Comparison of ENCODE assay signal across 16 cellular contexts in the genomic region with DNA sequence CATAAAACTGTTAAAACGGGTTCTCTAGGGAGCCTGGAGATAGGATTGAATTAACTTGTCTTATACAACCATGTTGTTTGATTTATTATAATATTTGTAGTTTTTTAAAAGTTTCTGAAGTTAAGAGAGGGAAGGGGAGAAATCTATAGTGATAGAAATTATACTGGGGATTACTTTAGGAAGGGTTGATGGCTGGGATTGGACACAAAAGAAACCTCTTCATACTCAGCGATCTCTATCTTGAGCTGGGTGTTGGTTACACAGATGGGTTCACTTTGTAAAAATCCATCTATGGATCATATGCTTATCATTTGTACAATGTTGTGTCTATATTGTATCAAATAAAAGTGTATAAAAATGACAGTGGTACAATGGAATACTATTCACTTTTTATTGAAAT. TPM values are rescaled to one million over a fixed set of nuclear protein-coding genes. Genes with fewer than 3 reads are reported as not detected.
DNase-seq lines count a peak whose midpoint lies in the region; ATAC-seq, FAIRE-seq and TF ChIP-seq lines count a peak whose summit lies in the region.
"Had no signal": no experiment of that assay in that cellular context is flagged by ENCODE, and none has a peak within 500 bp of the region (broad histone marks: within the 10 kb centered on the region; RNA-seq: fewer than 3 reads in every experiment).

No MANE protein-coding gene starts in this region.

- peaks cover 88% of the 10 kb centered on the region for H3K79me2 ChIP-seq in GM23248 (ENCODE audit: insufficient read depth)

- TF ChIP-seq EP300 in A549 (IDR thresholded peaks at IDR 0.05), result no peak

- H3K36me3 ChIP-seq in GM23248 (ENCODE audit: low read depth) (peaks cover 4% of the 10 kb centered on the region; the same call in 1 of the 2 replicates), gastrocnemius medialis (no peaks in the 10 kb centered on the region)

- no peaks in the 10 kb centered on the region for H3K9me3 Mint-ChIP-seq in central memory CD8-positive, alpha-beta T cell
- H3K9me3 Mint-ChIP-seq in T-helper 2 cell treated with Interferon-gamma antibody and Interleukin-4, amounts not matched to agents 5 μg/mL and 100 μg/mL, for 36 hours, result no peaks in the 10 kb centered on the region

- H3K4me2 ChIP-seq in A549 (peak overlapping the region; percentile 93), GM23248 (ENCODE audit: unreplicated experiment) (peak overlapping the region; percentile 38)

- ATAC-seq in A549 (no peak), gastrocnemius medialis (no peak), HG03520 (IDR thresholded peaks at IDR 0.05; ENCODE audit: unreplicated experiment) (no peak)
- ATAC-seq in central memory CD8-positive, alpha-beta T cell (replicated peaks; ENCODE audit: extremely low read depth, poor library complexity, severe bottlenecking), result no peak

- no peak for TF ChIP-seq RAD21 in A549 (conservative IDR thresholded peaks at IDR 0.05 in 1 of 2, IDR thresholded peaks at IDR 0.05 in 1 of 2)

- no peak for FAIRE-seq in A549 (lab: Jason Lieb, UNC)
- FAIRE-seq: H1 had no signal

- peaks cover 63% of the 10 kb centered on the region for H3K4me1 ChIP-seq in A549
- peaks cover 65% of the 10 kb centered on the region for H3K4me1 ChIP-seq in GM23248 (ENCODE audit: insufficient read depth)
- H3K4me1 ChIP-seq in gastrocnemius medialis, result peaks cover 75 to 83% of the 10 kb centered on the region in 2 donors

- no peak overlapping the region for H2AFZ ChIP-seq in GM23248

- 49% methylated on average over 2 of the region's 2 CpGs for WGBS in A549 (ENCODE audit: missing lambda C conversion rate)
- WGBS in GM23248 (ENCODE audit: low coverage in 1 of 2, low lambda C conversion rate in 2 of 2, missing lambda C conversion rate in 2 of 2), 2 experiments, result 74 to 87% methylated on average over 2 of the region's 2 CpGs

- peak overlapping the region; percentile 75 to 95; a peak in 5 of 6 replicates for H3K27ac ChIP-seq in A549
- H3K27ac ChIP-seq in GM23248, result no peak overlapping the region
- H3K27ac ChIP-seq in gastrocnemius medialis, result peak overlapping the region; percentile 90 to 97 (median 96)

- no peaks in the 10 kb centered on the region for H3K27me3 Mint-ChIP-seq in central memory CD8-positive, alpha-beta T cell
- peaks cover 23% of the 10 kb centered on the region for H3K27me3 Mint-ChIP-seq in T-helper 2 cell treated with Interferon-gamma antibody and Interleukin-4, amounts not matched to agents 5 μg/mL and 100 μg/mL, for 36 hours (ENCODE audit: low read depth)

- CTCF ChIA-PET in A549 (lab: Yijun Ruan, JAX), result interaction anchor here (0.9 to 1.2 kb wide), 2 partner anchors 28 to 282 kb away, joined by 3 to 6 read pairs; no protein-coding TSS in a partner anchor

- H3K27me3 ChIP-seq in GM23248 (replicated peaks; ENCODE audit: insufficient read depth), result no peaks in the 10 kb centered on the region
- no peaks in the 10 kb centered on the region for H3K27me3 ChIP-seq in gastrocnemius medialis

- DNase-seq in A549 (ENCODE audit: low read depth in 1 of 2, low spot score in 1 of 2), result no peak
- no peak for DNase-seq in GM23248
- DNase-seq in central memory CD8-positive, alpha-beta T cell (ENCODE audit: low spot score in 2 of 2), result no peak
- no peak for DNase-seq in gastrocnemius medialis
- no peak for DNase-seq in T-helper 2 cell treated with Interferon-gamma antibody and Interleukin-4, amounts not matched to agents 5 μg/mL and 100 μg/mL, for 36 hours (ENCODE audit: low spot score)
- DNase-seq in D341Med (ENCODE audit: low spot score), result no peak
- DNase-seq: C1 segment of cervical spinal cord, GDM1, KBM-7, NCI-H1105 treated with DMSO at 0.1 percent for 48 hours, NCI-H1694 treated with DMSO at 0.1 percent for 48 hours, NCI-H2227 treated with DMSO at 0.1 percent for 48 hours, NCI-H524, PC-9 had no signal

- peaks cover 12% of the 10 kb centered on the region for H3K36me3 Mint-ChIP-seq in central memory CD8-positive, alpha-beta T cell (ENCODE audit: insufficient read depth)
- H3K36me3 Mint-ChIP-seq in T-helper 2 cell treated with Interferon-gamma antibody and Interleukin-4, amounts not matched to agents 5 μg/mL and 100 μg/mL, for 36 hours (ENCODE audit: low read depth), result peaks cover 22% of the 10 kb centered on the region

- H3K9me3 ChIP-seq in A549 (no peaks in the 10 kb centered on the region), GM23248 (ENCODE audit: low read depth) (no peaks in the 10 kb centered on the region), gastrocnemius medialis (no peaks in the 10 kb centered on the region)

- H3K4me3 ChIP-seq in A549 (peak overlapping the region; percentile 3; the same call in 1 of the 3 replicates), GM23248 (no peak overlapping the region), gastrocnemius medialis (no peak overlapping the region)

- H4K20me1 ChIP-seq in GM23248 (ENCODE audit: insufficient read depth), result peaks cover 12% of the 10 kb centered on the region; the same call in 1 of the 2 replicates

- peak overlapping the region; percentile 74 for H3K27ac Mint-ChIP-seq in central memory CD8-positive, alpha-beta T cell (ENCODE audit: low read depth)
- no peak overlapping the region for H3K27ac Mint-ChIP-seq in T-helper 2 cell treated with Interferon-gamma antibody and Interleukin-4, amounts not matched to agents 5 μg/mL and 100 μg/mL, for 36 hours

- intact Hi-C loops in gastrocnemius medialis (cut with DNase I; ENCODE audit: low total_unique reads), result no loop called here

- peaks cover 40% of the 10 kb centered on the region for H3F3A ChIP-seq in GM23248 (ENCODE audit: insufficient read depth)

- TF ChIP-seq POLR2A in A549 (IDR thresholded peaks at IDR 0.05; ENCODE audit: low read length) (no peak), gastrocnemius medialis (IDR thresholded peaks at IDR 0.05) (no peak)

- peaks cover 30% of the 10 kb centered on the region for H3K4me1 Mint-ChIP-seq in central memory CD8-positive, alpha-beta T cell
- peaks cover 25% of the 10 kb centered on the region for H3K4me1 Mint-ChIP-seq in T-helper 2 cell treated with Interferon-gamma antibody and Interleukin-4, amounts not matched to agents 5 μg/mL and 100 μg/mL, for 36 hours (ENCODE audit: low read depth)

- POLR2A ChIA-PET in A549 (lab: Yijun Ruan, JAX), result no interaction called here

- no peak overlapping the region for H3K4me3 Mint-ChIP-seq in central memory CD8-positive, alpha-beta T cell
- no peak overlapping the region for H3K4me3 Mint-ChIP-seq in T-helper 2 cell treated with Interferon-gamma antibody and Interleukin-4, amounts not matched to agents 5 μg/mL and 100 μg/mL, for 36 hours

- no peak overlapping the region for H3K9ac ChIP-seq in GM23248

- in situ Hi-C loops in GM23248 (cut with MboI) (loop anchor here (10.0 kb wide), 1 partner anchor 492 kb away; no protein-coding TSS in a partner anchor), gastrocnemius medialis (cut with MboI; ENCODE audit: low sequenced_read_pairs in 4 of 4) (loop anchor here in 2 of 4 donors (10.0 to 25.0 kb wide), 2 partner anchors 232 to 484 kb away; no protein-coding TSS in a partner anchor)

- H3K9me2 ChIP-seq in GM23248 (ENCODE audit: insufficient read depth), result no peaks in the 10 kb centered on the region

- TF ChIP-seq CTCF in A549 (IDR thresholded peaks at IDR 0.05) (no peak), gastrocnemius medialis (IDR thresholded peaks at IDR 0.05 in 4 of 5, conservative IDR thresholded peaks at IDR 0.05 in 1 of 5) (no peak)

TF ChIP-seq in A549, 52 proteins besides CTCF, POLR2A, EP300 and RAD21 (continues in another document):
- TF ChIP-seq RNF2 (IDR thresholded peaks at IDR 0.05; ENCODE audit: borderline replicate concordance, low read depth) (no peak), CBX2 (IDR thresholded peaks at IDR 0.05; ENCODE audit: borderline replicate concordance, low read depth) (no peak), ZNF302 (CRISPR knock-in tag; IDR thresholded peaks at IDR 0.05) (no peak), FOXS1 (CRISPR knock-in tag; IDR thresholded peaks at IDR 0.05) (no peak), NR3C1 (IDR thresholded peaks at IDR 0.05) (no peak), FOSL2 (IDR thresholded peaks at IDR 0.05) (no peak), FOSL2 (CRISPR knock-in tag; IDR thresholded peaks at IDR 0.05) (no peak), SMC3 (IDR thresholded peaks at IDR 0.05) (no peak), KDM1A (IDR thresholded peaks at IDR 0.05; ENCODE audit: low read depth) (no peak), CBX8 (IDR thresholded peaks at IDR 0.05) (no peak)
- TF ChIP-seq, protein P1, sequence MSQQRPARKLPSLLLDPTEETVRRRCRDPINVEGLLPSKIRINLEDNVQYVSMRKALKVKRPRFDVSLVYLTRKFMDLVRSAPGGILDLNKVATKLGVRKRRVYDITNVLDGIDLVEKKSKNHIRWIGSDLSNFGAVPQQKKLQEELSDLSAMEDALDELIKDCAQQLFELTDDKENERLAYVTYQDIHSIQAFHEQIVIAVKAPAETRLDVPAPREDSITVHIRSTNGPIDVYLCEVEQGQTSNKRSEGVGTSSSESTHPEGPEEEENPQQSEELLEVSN (IDR thresholded peaks at IDR 0.05; ENCODE audit: borderline replicate concordance, low read depth), result no peak
- TF ChIP-seq, protein P2, sequence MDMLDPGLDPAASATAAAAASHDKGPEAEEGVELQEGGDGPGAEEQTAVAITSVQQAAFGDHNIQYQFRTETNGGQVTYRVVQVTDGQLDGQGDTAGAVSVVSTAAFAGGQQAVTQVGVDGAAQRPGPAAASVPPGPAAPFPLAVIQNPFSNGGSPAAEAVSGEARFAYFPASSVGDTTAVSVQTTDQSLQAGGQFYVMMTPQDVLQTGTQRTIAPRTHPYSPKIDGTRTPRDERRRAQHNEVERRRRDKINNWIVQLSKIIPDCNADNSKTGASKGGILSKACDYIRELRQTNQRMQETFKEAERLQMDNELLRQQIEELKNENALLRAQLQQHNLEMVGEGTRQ (IDR thresholded peaks at IDR 0.05), result no peak
- TF ChIP-seq, protein P3, sequence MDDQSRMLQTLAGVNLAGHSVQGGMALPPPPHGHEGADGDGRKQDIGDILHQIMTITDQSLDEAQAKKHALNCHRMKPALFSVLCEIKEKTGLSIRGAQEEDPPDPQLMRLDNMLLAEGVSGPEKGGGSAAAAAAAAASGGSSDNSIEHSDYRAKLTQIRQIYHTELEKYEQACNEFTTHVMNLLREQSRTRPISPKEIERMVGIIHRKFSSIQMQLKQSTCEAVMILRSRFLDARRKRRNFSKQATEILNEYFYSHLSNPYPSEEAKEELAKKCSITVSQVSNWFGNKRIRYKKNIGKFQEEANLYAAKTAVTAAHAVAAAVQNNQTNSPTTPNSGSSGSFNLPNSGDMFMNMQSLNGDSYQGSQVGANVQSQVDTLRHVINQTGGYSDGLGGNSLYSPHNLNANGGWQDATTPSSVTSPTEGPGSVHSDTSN (IDR thresholded peaks at IDR 0.05), result no peak

RNA-seq across cellular contexts. Expression of a gene that starts 30.0 kb away (rescaled TPM):
- polyA plus RNA-seq in A549 (2011; rRNA removed), result 286 and 350 TPM in 2 replicates
- polyA plus RNA-seq in A549 (2012; cell fraction: cytosol; rRNA removed), result 53.6 and 55.5 TPM in 2 replicates
- 26.6 and 39.4 TPM in 2 replicates for polyA plus RNA-seq in A549 (2012; cell fraction: nucleus; rRNA removed)
- polyA plus RNA-seq in A549 (2017; fragmentation: RNase III; extraction: RNeasy Plus Mini Kit Qiagen cat#74134 plus additional on column Dnase treatment), result 199 to 253 TPM (median 231 TPM) in 3 replicates
- polyA minus RNA-seq in A549 (2011; rRNA and poly(A)+ RNA removed), result 355 and 454 TPM in 2 replicates
- total RNA-seq in GM23248 (2014; rRNA removed; shearing (Covaris generic)), result 167 and 211 TPM in 2 replicates
- 98.9 and 100 TPM in 2 replicates for polyA plus RNA-seq in GM23248 (2016; fragmentation: Nextera tagmentation; extraction: Ambion mirVana)
- 100 to 1,000 TPM in 3 of 4 donors, 10 to 100 TPM in 1; 96.8 to 130 (median 111) TPM for total RNA-seq in gastrocnemius medialis
